8 cellular contexts compared by ENCODE assay signal in the genomic region with DNA sequence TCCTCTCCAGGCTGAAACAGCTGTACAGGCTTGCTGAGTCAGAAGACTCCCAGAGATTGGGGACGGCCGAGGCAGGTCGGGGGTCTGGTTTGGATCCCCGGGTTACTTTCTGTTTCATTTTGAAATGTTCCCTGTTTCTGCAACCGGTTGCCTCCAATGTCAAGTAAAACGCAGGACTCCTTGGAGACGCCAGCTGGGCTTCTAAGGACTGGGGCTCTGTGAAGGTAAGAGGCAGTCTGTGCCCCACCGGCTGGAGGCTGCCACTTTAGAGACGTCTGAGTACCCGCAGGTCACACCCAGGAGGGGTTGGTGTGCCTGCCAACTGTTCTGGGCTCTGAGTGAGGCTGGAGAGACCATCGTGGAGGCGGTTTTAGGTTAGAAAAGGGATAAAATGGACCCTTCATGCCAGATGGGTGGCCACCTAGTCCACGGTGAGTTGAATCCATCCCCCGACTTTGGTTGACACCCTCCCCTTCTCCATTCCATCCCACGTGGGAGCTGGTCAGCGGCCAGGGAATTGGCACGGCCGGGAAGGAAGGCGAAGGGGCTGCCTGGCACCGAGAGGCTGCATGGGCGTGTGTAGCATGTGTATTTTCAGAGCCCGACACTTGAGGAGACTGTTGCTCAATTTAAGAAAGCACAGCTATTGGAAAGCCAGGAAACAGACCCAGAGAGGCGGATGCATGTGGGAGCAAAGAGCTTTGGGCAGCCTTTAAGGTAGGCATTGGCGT.
DNase-seq lines count a peak whose midpoint lies in the region; ATAC-seq, FAIRE-seq and TF ChIP-seq lines count a peak whose summit lies in the region.

No MANE protein-coding gene starts in this region.

- no peak overlapping the region for H3K9ac ChIP-seq in SU-DHL-6 (ENCODE audit: low read length)
- no peak overlapping the region for H3K9ac ChIP-seq in iPS-18a (ENCODE audit: low read length)

- H3K79me2 ChIP-seq in SU-DHL-6 (ENCODE audit: insufficient read depth, low read length) = no peaks in the 10 kb centered on the region

- H4K20me1 ChIP-seq in SU-DHL-6 (ENCODE audit: low read depth, low read length) = no peaks in the 10 kb centered on the region

- no peaks in the 10 kb centered on the region for H3K27me3 ChIP-seq in SU-DHL-6 (ENCODE audit: low read length)
- H3K27me3 ChIP-seq in bronchial epithelial cell (ENCODE audit: control insufficient read depth, insufficient read depth, low read length) = no peaks in the 10 kb centered on the region
- H3K27me3 ChIP-seq in iPS-18a (ENCODE audit: control insufficient read depth, insufficient read depth, low read length) = peaks cover 77% of the 10 kb centered on the region

- peak overlapping the region; percentile 19 for H3K4me2 ChIP-seq in SU-DHL-6 (ENCODE audit: low read depth, low read length, poor library complexity, severe bottlenecking)

- H3K27ac ChIP-seq in SU-DHL-6 (ENCODE audit: low read depth, low read length) (no peak overlapping the region), iPS-18a (ENCODE audit: low read length) (no peak overlapping the region)

- H3K4me1 ChIP-seq in iPS-18a (ENCODE audit: control insufficient read depth, low read depth, low read length) = peaks cover 28% of the 10 kb centered on the region

- H3K4me3 ChIP-seq in AG09309 (ENCODE audit: control insufficient read depth, low read depth, low read length) (peak overlapping the region; percentile 71), HFF-Myc (replicated peaks; ENCODE audit: low read depth, low read length) (peak overlapping the region; percentile 63), SU-DHL-6 (ENCODE audit: insufficient read depth, low read length, poor library complexity, severe bottlenecking) (no peak overlapping the region), bronchial epithelial cell (ENCODE audit: low read depth, low read length) (peak overlapping the region; percentile 43), iPS-18a (ENCODE audit: low read length) (peak overlapping the region; percentile 53)

- ATAC-seq in HG03342 (IDR thresholded peaks at IDR 0.05; ENCODE audit: unreplicated experiment) = no peak

- H3F3A ChIP-seq in SU-DHL-6 (ENCODE audit: insufficient read depth) = no peaks in the 10 kb centered on the region

- H2AFZ ChIP-seq in SU-DHL-6 (ENCODE audit: low read depth, low read length, severe bottlenecking) = no peak overlapping the region

- H3K9me2 ChIP-seq in SU-DHL-6 (replicated peaks; ENCODE audit: insufficient read depth, low read length) = no peaks in the 10 kb centered on the region

- DNase-seq in AG09309 (ENCODE audit: low read depth) (peak; percentile 8), HFF-Myc (ENCODE audit: extremely low read depth, low read depth) (no peak), bronchial epithelial cell (ENCODE audit: low read depth) (peak; percentile 60), renal cortical epithelial cell (ENCODE audit: low read depth) (peak; percentile 85), NCI-H345 (lab: John Stamatoyannopoulos, UW) (no peak)

- no peak for FAIRE-seq in bronchial epithelial cell (lab: Jason Lieb, UNC)

- TF ChIP-seq CTCF in AG09309 (IDR thresholded peaks at IDR 0.05; ENCODE audit: control insufficient read depth, insufficient read depth, low read depth, low read length, missing control alignments) (no peak), HFF-Myc (IDR thresholded peaks at IDR 0.05; ENCODE audit: low read depth, low read length, missing control alignments) (no peak), SU-DHL-6 (IDR thresholded peaks at IDR 0.05; ENCODE audit: insufficient read depth, low read length, poor library complexity, severe bottlenecking) (no peak), bronchial epithelial cell (IDR thresholded peaks at IDR 0.05; ENCODE audit: insufficient read depth, low read length, severe bottlenecking) (no peak)

- H3K9me3 ChIP-seq in SU-DHL-6 (ENCODE audit: insufficient read depth, low read length) = no peaks in the 10 kb centered on the region
- H3K9me3 ChIP-seq in iPS-18a (ENCODE audit: control insufficient read depth, low read depth, low read length) = no peaks in the 10 kb centered on the region

- H3K36me3 ChIP-seq in SU-DHL-6 (ENCODE audit: low read length) (no peaks in the 10 kb centered on the region), bronchial epithelial cell (ENCODE audit: control insufficient read depth, insufficient read depth, low read length) (no peaks in the 10 kb centered on the region), iPS-18a (ENCODE audit: control insufficient read depth, low read depth, low read length) (no peaks in the 10 kb centered on the region)

Comparison
In these comparisons a context has a peak if more than half of its experiments do, and no peak if none do; other contexts are left out.
1. DNase-seq: peak in AG09309 (single experiment), bronchial epithelial cell (single experiment) and renal cortical epithelial cell (single experiment); none in HFF-Myc (single experiment) and NCI-H345 (single experiment).